In the genomic region with DNA sequence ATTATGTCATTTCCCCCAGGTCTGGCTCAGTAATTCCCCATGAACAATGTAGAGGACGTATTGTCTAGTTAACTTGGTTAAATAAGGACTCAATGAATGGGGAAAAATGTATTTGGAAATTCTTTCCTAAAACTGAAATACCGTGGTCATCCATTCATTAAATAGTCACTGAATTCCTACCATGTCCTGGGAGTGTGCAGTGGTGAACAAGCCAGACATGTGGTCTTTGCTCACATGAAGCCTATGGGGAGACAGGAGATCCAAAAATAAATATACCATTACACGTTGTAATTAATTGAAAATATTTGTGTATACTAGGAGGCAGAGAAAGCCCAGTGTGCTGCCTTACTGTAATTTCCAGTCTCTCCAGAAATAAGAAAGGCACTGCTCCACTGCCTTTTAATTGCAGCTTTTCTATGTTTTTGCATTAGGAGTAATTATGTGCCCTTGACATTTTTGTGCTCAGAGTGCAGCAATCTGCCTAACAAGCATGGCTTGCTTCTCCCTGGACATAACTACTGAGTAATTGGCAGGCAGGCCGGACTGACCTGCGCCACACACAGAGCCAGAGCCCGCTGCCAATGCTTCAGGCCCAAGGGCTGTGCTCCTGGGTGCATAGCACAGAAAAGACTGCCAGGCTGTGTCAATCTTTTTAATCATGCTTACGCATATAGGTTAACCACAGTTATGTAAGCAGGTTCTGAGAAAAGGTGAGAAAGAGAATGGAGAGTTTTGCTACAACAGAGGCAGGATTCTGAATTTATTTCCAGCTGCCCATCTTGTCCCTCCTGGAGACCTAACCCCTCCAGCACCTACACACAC, we compare ENCODE assay signal across 8 cellular contexts. TPM values are rescaled to one million over a fixed set of nuclear protein-coding genes. Genes with fewer than 3 reads are reported as not detected.
DNase-seq lines count a peak whose midpoint lies in the region; ATAC-seq, FAIRE-seq and TF ChIP-seq lines count a peak whose summit lies in the region.

No MANE protein-coding gene starts in this region.

- DNase-seq in HepG2 (ENCODE audit: low spot score) (no peak), heart left ventricle (peak; percentile 39 to 73 (median 58)), aorta (peak in 1 of 2 donors; percentile 54), HAP-1 (ENCODE audit: low spot score in 2 of 2) (no peak)
- DNase-seq in activated CD8-positive, alpha-beta T cell treated with anti-CD3 and anti-CD28 coated beads for 36 hours: peak; percentile 63

- TF ChIP-seq RAD21 in liver (IDR thresholded peaks at IDR 0.05): peak; percentile 40 to 53
- no peak for TF ChIP-seq RAD21 in HepG2 (CRISPR knock-in tag; IDR thresholded peaks at IDR 0.05)

- H3K9me3 ChIP-seq in liver (ENCODE audit: control insufficient read depth in 4 of 4, low read length in 3 of 4) (no peaks in the 10 kb centered on the region), HepG2 (ENCODE audit: low read length) (no peaks in the 10 kb centered on the region), heart left ventricle (no peaks in the 10 kb centered on the region), aorta (ENCODE audit: control insufficient read depth, low read length) (no peaks in the 10 kb centered on the region), HAP-1 (no peaks in the 10 kb centered on the region)

- intact Hi-C loops in HepG2 (cut with micrococcal nuclease; ENCODE audit: unreplicated experiment): no loop called here
- intact Hi-C loops in activated CD8-positive, alpha-beta T cell treated with anti-CD3 and anti-CD28 coated beads for 36 hours (cut with micrococcal nuclease): loop anchor here (2.0 kb wide), 1 partner anchor 20 kb away; no protein-coding TSS in a partner anchor
- intact Hi-C loops in heart left ventricle (cut with DNase I): no loop called here
- intact Hi-C loops in aorta (cut with DNase I): no loop called here

- H3K36me3 ChIP-seq in liver (ENCODE audit: control insufficient read depth in 4 of 4, insufficient read depth in 3 of 4, low read depth in 1 of 4, low read length in 3 of 4) (no peaks in the 10 kb centered on the region), HepG2 (replicated peaks in 1 of 2; ENCODE audit: control insufficient read depth in 1 of 2, insufficient read depth in 2 of 2, low read length in 2 of 2) (no peaks in the 10 kb centered on the region), heart left ventricle (no peaks in the 10 kb centered on the region), aorta (ENCODE audit: control insufficient read depth in 1 of 2, insufficient read depth in 2 of 2, low read length in 1 of 2) (no peaks in the 10 kb centered on the region), HAP-1 (replicated peaks) (no peaks in the 10 kb centered on the region)

- H3K4me3 ChIP-seq in liver (ENCODE audit: low read depth in 1 of 3, low read length in 3 of 3) (no peak overlapping the region), HepG2 (replicated peaks in 1 of 3; ENCODE audit: insufficient read depth in 1 of 3, low read depth in 2 of 3, low read length in 3 of 3) (no peak overlapping the region), heart left ventricle (no peak overlapping the region), aorta (ENCODE audit: low read length in 2 of 2) (no peak overlapping the region), HAP-1 (no peak overlapping the region)

- whole genome bisulfite sequencing in liver: 48% methylated on average over 7 of the region's 7 CpGs
- WGBS in HepG2 (ENCODE audit: low lambda C conversion rate): 17% methylated on average over 4 of the region's 7 CpGs
- WGBS in heart left ventricle, 4 donors: 52 to 54% (median 53%) methylated on average over 7 of the region's 7 CpGs
- 47 to 54% methylated on average over 7 of the region's 7 CpGs for WGBS in aorta, 2 donors

- peak overlapping the region; percentile 87 for H3K27ac Mint-ChIP-seq in activated CD8-positive, alpha-beta T cell treated with anti-CD3 and anti-CD28 coated beads for 36 hours

- no peak for TF ChIP-seq CTCF in liver (IDR thresholded peaks at IDR 0.05; ENCODE audit: low read depth, low read length, missing input control)
- no peak for TF ChIP-seq CTCF in HepG2 (CRISPR knock-in tag; IDR thresholded peaks at IDR 0.05)
- TF ChIP-seq CTCF in activated CD8-positive, alpha-beta T cell treated with anti-CD3 and anti-CD28 coated beads for 36 hours (IDR thresholded peaks at IDR 0.05): no peak
- TF ChIP-seq CTCF in heart left ventricle (IDR thresholded peaks at IDR 0.05): no peak

- H3K4me2 ChIP-seq in HepG2 (ENCODE audit: low read depth, low read length): no peak overlapping the region

- peaks cover 53% of the 10 kb centered on the region for H3K4me1 Mint-ChIP-seq in activated CD8-positive, alpha-beta T cell treated with anti-CD3 and anti-CD28 coated beads for 36 hours (ENCODE audit: low read depth)

- CTCF ChIA-PET in HepG2 (lab: Yijun Ruan, JAX; ENCODE audit: low intra/inter-chr PET ratio, low total read pairs): no interaction called here
- CTCF ChIA-PET in activated CD8-positive, alpha-beta T cell treated with anti-CD3 and anti-CD28 coated beads for 36 hours (lab: Charles Lee): interaction anchor here (1.4 to 4.1 kb wide), 2 partner anchors 23 to 26 kb away, joined by 4 to 12 read pairs; no protein-coding TSS in a partner anchor

- H3K27me3 ChIP-seq in liver (ENCODE audit: control insufficient read depth in 4 of 4, insufficient read depth in 4 of 4, low read length in 3 of 4) (no peaks in the 10 kb centered on the region), HepG2 (ENCODE audit: control insufficient read depth in 1 of 2, insufficient read depth in 2 of 2, low read length in 2 of 2) (no peaks in the 10 kb centered on the region), heart left ventricle (no peaks in the 10 kb centered on the region), aorta (ENCODE audit: control insufficient read depth in 1 of 2, insufficient read depth in 2 of 2, low read length in 1 of 2) (no peaks in the 10 kb centered on the region), HAP-1 (ENCODE audit: low read depth) (no peaks in the 10 kb centered on the region)

- no peaks in the 10 kb centered on the region for H3K79me2 ChIP-seq in HepG2 (ENCODE audit: insufficient read depth, low read length)

- no peak for FAIRE-seq in HepG2 (lab: Jason Lieb, UNC)

- no peak overlapping the region for H2AFZ ChIP-seq in HepG2 (ENCODE audit: low read length)

- H3K9ac ChIP-seq in liver (ENCODE audit: low read depth in 1 of 2, low read length in 2 of 2): peak overlapping the region in 1 of 2 donors; percentile 30
- no peak overlapping the region for H3K9ac ChIP-seq in HepG2 (ENCODE audit: insufficient read depth, low read depth, low read length)

- peaks cover 0 to 10% (median 4%) of the 10 kb centered on the region in 4 donors for H3K4me1 ChIP-seq in liver (ENCODE audit: control insufficient read depth in 4 of 4, insufficient read depth in 4 of 4, low read length in 3 of 4)
- peaks cover 6% of the 10 kb centered on the region; the same call in 1 of the 2 replicates for H3K4me1 ChIP-seq in HepG2 (ENCODE audit: insufficient read depth, low read length)
- H3K4me1 ChIP-seq in heart left ventricle: peaks cover 0 to 14% (median 4%) of the 10 kb centered on the region in 12 donors
- H3K4me1 ChIP-seq in aorta (ENCODE audit: control insufficient read depth in 1 of 2, insufficient read depth in 2 of 2, low read length in 2 of 2): no peaks in the 10 kb centered on the region
- peaks cover 4% of the 10 kb centered on the region; the same call in 1 of the 2 replicates for H3K4me1 ChIP-seq in HAP-1

- TF ChIP-seq POLR2A in HepG2 (IDR thresholded peaks at IDR 0.05; ENCODE audit: insufficient read depth in 1 of 2, low read depth in 2 of 2, low read length in 2 of 2) (no peak), heart left ventricle (IDR thresholded peaks at IDR 0.05) (no peak)

- TF ChIP-seq EP300 in HepG2 (IDR thresholded peaks at IDR 0.05; ENCODE audit: low read depth in 2 of 2, low read length in 2 of 2) (no peak), HepG2 (CRISPR knock-in tag; IDR thresholded peaks at IDR 0.05; ENCODE audit: borderline replicate concordance) (no peak)

- POLR2A ChIA-PET in HepG2 (lab: Yijun Ruan, JAX): no interaction called here
- POLR2A ChIA-PET in activated CD8-positive, alpha-beta T cell treated with anti-CD3 and anti-CD28 coated beads for 36 hours (lab: Charles Lee): interaction anchor here (1.0 to 1.6 kb wide), 5 partner anchors 14 to 153 kb away, joined by 3 to 7 read pairs (median 3); a partner anchor contains a TSS

- no peaks in the 10 kb centered on the region for H4K20me1 ChIP-seq in HepG2 (ENCODE audit: insufficient read depth, low read length)

- H3K27me3 Mint-ChIP-seq in activated CD8-positive, alpha-beta T cell treated with anti-CD3 and anti-CD28 coated beads for 36 hours: no peaks in the 10 kb centered on the region

- no peaks in the 10 kb centered on the region for H3K9me3 Mint-ChIP-seq in activated CD8-positive, alpha-beta T cell treated with anti-CD3 and anti-CD28 coated beads for 36 hours

- H3K4me3 Mint-ChIP-seq in activated CD8-positive, alpha-beta T cell treated with anti-CD3 and anti-CD28 coated beads for 36 hours: peak overlapping the region; percentile 60

- in situ Hi-C loops in HepG2 (cut with HindIII; ENCODE audit: extremely low pct_ligation_motif_present, low pct_unique_long_range_greater_than_20kb): no loop called here
- in situ Hi-C loops in HAP-1 (cut with MboI; ENCODE audit: low sequenced_read_pairs): no loop called here

- H3K27ac ChIP-seq in liver (ENCODE audit: low read depth in 1 of 2, low read length in 2 of 2) (peak overlapping the region in 1 of 2 donors; percentile 3), HepG2 (ENCODE audit: extremely low read length, insufficient read depth, low read length) (no peak overlapping the region), heart left ventricle (peak overlapping the region in 6 of 12 donors; percentile 1 to 68 (median 51)), aorta (ENCODE audit: low read depth in 1 of 2, low read length in 2 of 2) (no peak overlapping the region)

- ATAC-seq in HepG2: no peak
- peak; percentile 92 for ATAC-seq in activated CD8-positive, alpha-beta T cell treated with anti-CD3 and anti-CD28 coated beads for 36 hours
- peak; percentile 88 to 98 (median 94) for ATAC-seq in heart left ventricle
- peak; percentile 59 for ATAC-seq in aorta (ENCODE audit: low FRiP score)
- no peak for ATAC-seq in HG03025 (IDR thresholded peaks at IDR 0.05; ENCODE audit: low FRiP score, unreplicated experiment)
- no peak for ATAC-seq in HG03135 (IDR thresholded peaks at IDR 0.05; ENCODE audit: unreplicated experiment)

- BruUV-seq in HepG2 (replicated peaks; lab: Mats Ljungman, UMichigan): no TSS peak

- H3K36me3 Mint-ChIP-seq in activated CD8-positive, alpha-beta T cell treated with anti-CD3 and anti-CD28 coated beads for 36 hours (ENCODE audit: low read depth): peaks cover 2% of the 10 kb centered on the region

RNA-seq across cellular contexts. Expression of a gene that starts 22.2 kb away (rescaled TPM):
- total RNA-seq in liver (10 to 100 TPM; 22.8 to 55.1 TPM), HepG2 (2016; rRNA removed; fragmentation: Illumina TruSeq; extraction: Trizol) (25.9 and 28.1 TPM in 2 replicates), heart left ventricle (10 to 100 TPM in 1 of 9 donors, 1 to 10 TPM in 8; 2.7 to 12.8 (median 4.8) TPM), aorta (10 to 100 TPM; 13.4 to 21.2 TPM)
- polyA plus RNA-seq in liver (10 to 100 TPM; 35.3 to 41.9 TPM), HepG2 (2011; rRNA removed) (14.9 and 19.1 TPM in 2 replicates), heart left ventricle (1 to 10 TPM; 2.3 to 3.0 TPM), aorta (10 to 100 TPM in 1 of 2 donors, 1 to 10 TPM in 1; 2.3 to 14.8 TPM)
- total RNA-seq in HepG2 (2016; cell fraction: cytosol; rRNA removed; fragmentation: Illumina TruSeq; extraction: Trizol; ENCODE audit: low read depth): 52.8 and 57.1 TPM in 2 replicates
- 23.2 and 24.1 TPM in 2 replicates for total RNA-seq in HepG2 (2016; cell fraction: insoluble cytoplasmic fraction; rRNA removed; fragmentation: Illumina TruSeq; extraction: Trizol)
- total RNA-seq in HepG2 (2016; cell fraction: membrane; rRNA removed; fragmentation: Illumina TruSeq; extraction: Trizol): 53.3 and 53.4 TPM in 2 replicates
- 21.2 and 27.7 TPM in 2 replicates for total RNA-seq in HepG2 (2016; cell fraction: nucleus; rRNA removed; fragmentation: Illumina TruSeq; extraction: Trizol)
- polyA plus RNA-seq in HepG2 (2011; cell fraction: cytosol; rRNA removed): 8.9 and 10.8 TPM in 2 replicates
- 17.1 and 18.8 TPM in 2 replicates for polyA plus RNA-seq in HepG2 (2011; cell fraction: nucleus; rRNA removed)
- polyA plus RNA-seq in HepG2 (2012): 9.2 and 12.3 TPM in 2 replicates
- polyA plus RNA-seq in HepG2 (2016; cell fraction: cytosol; fragmentation: Illumina TruSeq; extraction: Trizol; ENCODE audit: low read depth): 50.0 and 57.9 TPM in 2 replicates
- polyA plus RNA-seq in HepG2 (2016; cell fraction: insoluble cytoplasmic fraction; fragmentation: Illumina TruSeq; extraction: Trizol; ENCODE audit: low read depth): 23.4 and 24.5 TPM in 2 replicates
- polyA plus RNA-seq in HepG2 (2016; cell fraction: membrane; fragmentation: Illumina TruSeq; extraction: Trizol; ENCODE audit: low read depth): 47.4 and 56.0 TPM in 2 replicates
- 25.5 and 26.3 TPM in 2 replicates for polyA plus RNA-seq in HepG2 (2016; cell fraction: nucleus; fragmentation: Illumina TruSeq; extraction: Trizol; ENCODE audit: insufficient read depth, low read depth)
- polyA minus RNA-seq in HepG2 (2011; rRNA and poly(A)+ RNA removed; ENCODE audit: low replicate concordance): 10.1 and 38.1 TPM in 2 replicates
- 14.6 and 16.9 TPM in 2 replicates for polyA minus RNA-seq in HepG2 (2011; cell fraction: cytosol; rRNA and poly(A)+ RNA removed)
- polyA minus RNA-seq in HepG2 (2011; cell fraction: nucleus; rRNA and poly(A)+ RNA removed): 31.3 and 32.3 TPM in 2 replicates
- total RNA-seq in activated CD8-positive, alpha-beta T cell treated with anti-CD3 and anti-CD28 coated beads for 36 hours: 10 to 100 TPM; 37.9 to 43.0 TPM

Comparison
In these comparisons a context has a peak if more than half of its experiments do, and no peak if none do; other contexts are left out.
1. ATAC-seq: peak in activated CD8-positive, alpha-beta T cell treated with anti-CD3 and anti-CD28 coated beads for 36 hours (single experiment), heart left ventricle (4 of 4) and aorta (single experiment); none in HepG2 (single experiment), HG03025 (single experiment) and HG03135 (single experiment).
2. DNase-seq: peak in activated CD8-positive, alpha-beta T cell treated with anti-CD3 and anti-CD28 coated beads for 36 hours (single experiment) and heart left ventricle (5 of 5); none in HepG2 (single experiment) and HAP-1 (0 of 2).